In the genomic region with DNA sequence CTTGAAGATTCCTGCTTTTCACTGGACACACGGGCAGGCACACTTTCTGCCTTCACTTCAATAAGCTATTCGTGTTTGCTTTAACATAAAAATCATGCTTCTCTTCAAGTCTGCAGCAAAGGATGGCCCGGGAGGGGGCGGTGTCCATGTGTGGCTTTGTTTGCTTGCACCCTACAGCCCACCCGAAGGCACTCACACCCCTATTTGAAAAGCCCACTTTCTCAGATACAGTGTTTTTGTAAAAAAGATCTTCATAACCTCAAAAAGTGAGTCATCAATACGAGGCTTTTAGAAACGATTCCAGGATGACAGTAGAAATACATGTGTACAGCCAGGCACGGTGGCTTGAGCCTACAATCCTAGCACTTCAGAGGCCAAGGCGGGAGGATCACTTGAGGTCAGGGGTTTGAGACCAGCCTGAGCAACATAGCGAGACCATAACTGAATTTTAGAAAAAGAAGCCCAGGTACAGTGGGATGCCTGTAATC, we compare ENCODE assay signal across 13 cellular contexts. TPM values are rescaled to one million over a fixed set of nuclear protein-coding genes. Genes with fewer than 3 reads are reported as not detected.
A peak's percentile ranks its signal among the peaks of the same experiment; 100 is the strongest.
DNase-seq lines count a peak whose midpoint lies in the region; ATAC-seq and TF ChIP-seq lines count a peak whose summit lies in the region.
"Had no signal": no experiment of that assay in that cellular context is flagged by ENCODE, and none has a peak within 500 bp of the region (broad histone marks: within the 10 kb centered on the region; RNA-seq: fewer than 3 reads in every experiment).

No MANE protein-coding gene starts in this region.

- H3K4me1 ChIP-seq in adrenal gland (replicated peaks in 1 of 2), result peaks cover 4% of the 10 kb centered on the region in 2 donors

- H3K9me3 ChIP-seq in adrenal gland (replicated peaks in 1 of 3), result no peaks in the 10 kb centered on the region
- H3K9me3 ChIP-seq: BE2C, thoracic aorta had no signal

- in situ Hi-C loops in GM13977 (cut with MboI; ENCODE audit: low pct_unique_long_range_greater_than_20kb, low sequenced_read_pairs, unreplicated experiment), result no loop called here

- DNase-seq in GM03348 (ENCODE audit: low spot score) (peak; percentile 53), adrenal gland (peak in 6 of 7 donors; percentile 20 to 59 (median 46)), left colon (peak; percentile 4 to 15), GM13977 (ENCODE audit: low spot score) (no peak), DMS53 (lab: John Stamatoyannopoulos, UW) (no peak)
- DNase-seq: activated CD4-positive, alpha-beta T cell treated with anti-CD3 and anti-CD28 coated beads, Interleukin-2, amount 50 U/mL, for 4 hours; BE2C; effector memory CD8-positive, alpha-beta T cell; kidney glomerular epithelial cell had no signal

- H3K4me3 ChIP-seq in adrenal gland, result no peak overlapping the region
- H3K4me3 ChIP-seq: thoracic aorta had no signal

- ATAC-seq in left colon (no peak), GM21367 (IDR thresholded peaks at IDR 0.05; ENCODE audit: unreplicated experiment) (no peak), GM21390 (IDR thresholded peaks at IDR 0.05; ENCODE audit: unreplicated experiment) (no peak)
- ATAC-seq: effector memory CD8-positive, alpha-beta T cell had no signal

- H3K27me3 ChIP-seq in adrenal gland, result no peaks in the 10 kb centered on the region
- H3K27me3 ChIP-seq: BE2C had no signal

- intact Hi-C loops in adrenal gland (cut with DNase I), result loop anchor here in 1 of 2 donors (5.0 kb wide), 1 partner anchor 146 kb away; no protein-coding TSS in a partner anchor
- intact Hi-C loops in left colon (cut with DNase I, micrococcal nuclease), result no loop called here

- H3K27ac ChIP-seq in 22Rv1 (no peak overlapping the region), adrenal gland (peak overlapping the region in 3 of 5 donors; percentile 37 to 44 (median 38))
- H3K27ac ChIP-seq: thoracic aorta had no signal

- TF ChIP-seq CTCF in 22Rv1 (IDR thresholded peaks at IDR 0.05) (peak; percentile 7; the same call in 1 of the 2 replicates), adrenal gland (IDR thresholded peaks at IDR 0.05) (no peak), GM13977 (IDR thresholded peaks at IDR 0.05; ENCODE audit: extremely low read depth, insufficient read depth, missing control alignments) (no peak)

- WGBS in adrenal gland, 4 donors, result 47 to 56% (median 51%) methylated on average over 10 of the region's 10 CpGs

- no peaks in the 10 kb centered on the region for H3K36me3 ChIP-seq in adrenal gland (replicated peaks in 1 of 2)
- H3K36me3 ChIP-seq: BE2C, thoracic aorta had no signal

- no peak for TF ChIP-seq POLR2A in adrenal gland (IDR thresholded peaks at IDR 0.05)

RNA-seq across cellular contexts. Expression of a gene that starts 36.5 kb away (rescaled TPM):
- 100 to 1,000 TPM in 1 of 8 donors, 10 to 100 TPM in 7; 49.9 to 118 (median 78.3) TPM for total RNA-seq in adrenal gland
- polyA plus RNA-seq in adrenal gland, result 10 to 100 TPM; 43.0 to 58.2 (median 45.9) TPM
- 10 to 100 TPM; 73.1 to 85.7 TPM for total RNA-seq in left colon

Comparison
In these comparisons a context has a peak if more than half of its experiments do, and no peak if none do; other contexts are left out.
1. DNase-seq: peak in GM03348 (single experiment), adrenal gland (6 of 7) and left colon (2 of 2); none in GM13977 (single experiment) and DMS53 (single experiment).